Comparison of ENCODE assay signal across 32 cellular contexts in genomic region chr14:29078810-29079522, GRCh38.
"Had no signal": no experiment of that assay in that cellular context is flagged by ENCODE, and none has a peak within 500 bp of the region (broad histone marks: within the 10 kb centered on the region; RNA-seq: fewer than 3 reads in every experiment).

No MANE protein-coding gene starts in this region.

- ATAC-seq: left cardiac atrium, left ventricle myocardium superior, sciatic nerve had no signal

- H3K27me3 ChIP-seq: ascending aorta, cardiac muscle cell, colonic mucosa, esophagus squamous epithelium, neutrophil, ovary had no signal

- H3K9me3 ChIP-seq: ascending aorta, colonic mucosa, esophagus squamous epithelium, neutrophil, ovary, thoracic aorta had no signal

- H3K4me3 ChIP-seq: ascending aorta, cardiac muscle cell, colonic mucosa, esophagus squamous epithelium, ovary, skin epidermis, thoracic aorta had no signal

- FAIRE-seq: frontal cortex, keratinocyte, urothelium cell line had no signal

- H3K27ac ChIP-seq: ascending aorta, cardiac muscle cell, colonic mucosa, epithelial cell of prostate, esophagus squamous epithelium, neutrophil, ovary, skin epidermis, thoracic aorta had no signal

- DNase-seq: activated CD4-positive, alpha-beta memory T cell treated with anti-CD3 and anti-CD28 coated beads for 36 hours; activated CD4-positive, alpha-beta T cell treated with anti-CD3 and anti-CD28 coated beads, Interleukin-2, amount 10 ng/mL, durations not matched to agents 24 days and 14 days; activated CD4-positive, CD25-positive, alpha-beta regulatory T cell treated with anti-CD3 and anti-CD28 coated beads, Interleukin-2, amount 50 U/mL, for 72 hours; activated CD8-positive, alpha-beta memory T cell treated with anti-CD3 and anti-CD28 coated beads, Interleukin-2, amount 50 U/mL, for 4 hours; activated gamma-delta T cell; activated naive CD4-positive, alpha-beta T cell treated with anti-CD3 and anti-CD28 coated beads, Interleukin-2, amount 10 ng/mL, durations not matched to agents 7 days and 5 days; activated naive CD8-positive, alpha-beta T cell treated with anti-CD3 and anti-CD28 coated beads, Interleukin-2, amount 10 ng/mL, durations not matched to agents 7 days and 5 days; activated T-cell treated with anti-CD3 and anti-CD28 coated beads, Interleukin-2, amount 50 U/mL, for 1 hour; cerebellar nuclear complex; colonic mucosa; effector CD8-positive, alpha-beta T cell; esophagus squamous epithelium; glutamatergic neuron; left cardiac atrium; left ventricle myocardium superior; naive B cell; nephron progenitor cell; ovary; stimulated activated CD4-positive, alpha-beta T cell treated with anti-CD3 and anti-CD28 coated beads, Interleukin-12 subunit alpha, Interleukin-12 subunit beta, amount 100 ng/mL, for 4 hours; stimulated activated CD4-positive, alpha-beta T cell treated with anti-CD3 and anti-CD28 coated beads, Interleukin-4, amount 100 ng/mL, for 1 hour; T1000; trophoblast cell had no signal

- H3K4me1 ChIP-seq: ascending aorta, colonic mucosa, esophagus squamous epithelium had no signal

- H3K36me3 ChIP-seq: ascending aorta, cardiac muscle cell, colonic mucosa, esophagus squamous epithelium, neutrophil, ovary, thoracic aorta had no signal
